In genomic region chr5:29150840-29151239, GRCh38 we compare ENCODE assay signal across 19 cellular contexts.
"Had no signal": no experiment of that assay in that cellular context is flagged by ENCODE, and none has a peak within 500 bp of the region (broad histone marks: within the 10 kb centered on the region; RNA-seq: fewer than 3 reads in every experiment).

No MANE protein-coding gene starts in this region.

- H3K27me3 Mint-ChIP-seq: naive B cell had no signal

- DNase-seq: effector CD4-positive, alpha-beta T cell; foreskin melanocyte; head of caudate nucleus; kidney; left cardiac atrium; left ventricle myocardium superior; mesenchymal stem cell; naive B cell; occipital lobe; pancreas; right lobe of liver; stimulated activated CD4-positive, alpha-beta T cell treated with anti-CD3 and anti-CD28 coated beads, Interleukin-4, amount 100 ng/mL, for 1 hour; stimulated activated CD8-positive, alpha-beta memory T cell treated with anti-CD3 and anti-CD28 coated beads, Interleukin-4, amount 100 ng/mL, for 48 hours; stimulated activated naive CD8-positive, alpha-beta T cell treated with anti-CD3 and anti-CD28 coated beads, Interleukin-15, Interleukin-2, amounts not matched to agents 100 U/mL and 50 U/mL, for 24 hours; thyroid gland; uterus had no signal

- ATAC-seq: left cardiac atrium; left ventricle myocardium superior; pancreas; right lobe of liver; stimulated activated effector memory CD8-positive, alpha-beta T cell treated with anti-CD3 and anti-CD28 coated beads, Interleukin-12 subunit alpha, Interleukin-12 subunit beta, amount 100 ng/mL, for 72 hours; stimulated activated naive CD8-positive, alpha-beta T cell treated with anti-CD3 and anti-CD28 coated beads, Interleukin-15, Interleukin-2, amounts not matched to agents 100 U/mL and 50 U/mL, for 24 hours had no signal

- H3K36me3 Mint-ChIP-seq: naive B cell; stimulated activated effector memory CD8-positive, alpha-beta T cell treated with anti-CD3 and anti-CD28 coated beads, Interleukin-12 subunit alpha, Interleukin-12 subunit beta, amount 100 ng/mL, for 72 hours; type B pancreatic cell had no signal

- H3K27ac Mint-ChIP-seq: naive B cell; nephron; stimulated activated effector memory CD8-positive, alpha-beta T cell treated with anti-CD3 and anti-CD28 coated beads, Interleukin-12 subunit alpha, Interleukin-12 subunit beta, amount 100 ng/mL, for 72 hours; type B pancreatic cell had no signal

- FAIRE-seq: pancreas had no signal

- H3K4me1 Mint-ChIP-seq: naive B cell; nephron; stimulated activated effector memory CD8-positive, alpha-beta T cell treated with anti-CD3 and anti-CD28 coated beads, Interleukin-12 subunit alpha, Interleukin-12 subunit beta, amount 100 ng/mL, for 72 hours had no signal

- H3K9me3 Mint-ChIP-seq: nephron, type B pancreatic cell had no signal

- H3K4me3 Mint-ChIP-seq: naive B cell; nephron; stimulated activated effector memory CD8-positive, alpha-beta T cell treated with anti-CD3 and anti-CD28 coated beads, Interleukin-12 subunit alpha, Interleukin-12 subunit beta, amount 100 ng/mL, for 72 hours; type B pancreatic cell had no signal
